15 cellular contexts compared by ENCODE assay signal in genomic region chr14:35254736-35255135, GRCh38. TPM values are rescaled to one million over a fixed set of nuclear protein-coding genes. Genes with fewer than 3 reads are reported as not detected.
DNase-seq lines count a peak whose midpoint lies in the region; ATAC-seq and TF ChIP-seq lines count a peak whose summit lies in the region.
"Had no signal": no experiment of that assay in that cellular context is flagged by ENCODE, and none has a peak within 500 bp of the region (broad histone marks: within the 10 kb centered on the region; RNA-seq: fewer than 3 reads in every experiment).

No MANE protein-coding gene starts in this region.

- no peak overlapping the region for H3K9ac ChIP-seq in Karpas-422 (ENCODE audit: low read length)

- H4K20me1 ChIP-seq in Karpas-422 (ENCODE audit: insufficient read depth, low read depth, low read length): no peaks in the 10 kb centered on the region

- no peak overlapping the region for H2AFZ ChIP-seq in Karpas-422 (ENCODE audit: low read length)

- CTCF ChIA-PET in activated CD4-positive, alpha-beta memory T cell treated with anti-CD3 and anti-CD28 coated beads, Interleukin-2, amount 10 ng/mL, durations not matched to agents 7 days and 5 days (lab: Charles Lee): no interaction called here

- peaks cover 22% of the 10 kb centered on the region for H3K79me2 ChIP-seq in Karpas-422 (ENCODE audit: low read length)

- H3K9me2 ChIP-seq in Karpas-422 (replicated peaks; ENCODE audit: insufficient read depth, low read length): no peaks in the 10 kb centered on the region

- H3K27me3 Mint-ChIP-seq in activated CD4-positive, alpha-beta memory T cell treated with anti-CD3 and anti-CD28 coated beads, Interleukin-2, amount 10 ng/mL, durations not matched to agents 7 days and 5 days: no peaks in the 10 kb centered on the region
- H3K27me3 Mint-ChIP-seq in immature natural killer cell (ENCODE audit: low read depth in 3 of 3): peaks cover 0 to 7% (median 0%) of the 10 kb centered on the region in 3 donors

- 68 to 79% methylated on average over 2 of the region's 2 CpGs for WGBS in thyroid gland, 2 donors

- H3K9me3 Mint-ChIP-seq in activated CD4-positive, alpha-beta memory T cell treated with anti-CD3 and anti-CD28 coated beads, Interleukin-2, amount 10 ng/mL, durations not matched to agents 7 days and 5 days: no peaks in the 10 kb centered on the region
- no peaks in the 10 kb centered on the region for H3K9me3 Mint-ChIP-seq in immature natural killer cell

- H3K36me3 Mint-ChIP-seq in activated CD4-positive, alpha-beta memory T cell treated with anti-CD3 and anti-CD28 coated beads, Interleukin-2, amount 10 ng/mL, durations not matched to agents 7 days and 5 days (ENCODE audit: low read depth): peaks cover 14% of the 10 kb centered on the region
- H3K36me3 Mint-ChIP-seq in immature natural killer cell: peaks cover 0 to 9% (median 4%) of the 10 kb centered on the region in 3 donors

- H3K36me3 ChIP-seq in thyroid gland: no peaks in the 10 kb centered on the region
- no peaks in the 10 kb centered on the region for H3K36me3 ChIP-seq in Karpas-422 (ENCODE audit: insufficient read depth, low read length)
- H3K36me3 ChIP-seq: MG63, ovary, WERI-Rb-1 had no signal

- H3K4me1 Mint-ChIP-seq in activated CD4-positive, alpha-beta memory T cell treated with anti-CD3 and anti-CD28 coated beads, Interleukin-2, amount 10 ng/mL, durations not matched to agents 7 days and 5 days: peaks cover 19% of the 10 kb centered on the region
- H3K4me1 Mint-ChIP-seq in immature natural killer cell: peaks cover 11 to 14% of the 10 kb centered on the region in 2 donors

- H3K9me3 ChIP-seq in thyroid gland (no peaks in the 10 kb centered on the region), Karpas-422 (ENCODE audit: low read length) (no peaks in the 10 kb centered on the region)
- H3K9me3 ChIP-seq: MG63, ovary had no signal

- no peak for TF ChIP-seq CTCF in thyroid gland (IDR thresholded peaks at IDR 0.05)

- TF ChIP-seq POLR2A in thyroid gland (IDR thresholded peaks at IDR 0.05): no peak

- H3K4me1 ChIP-seq in thyroid gland (no peaks in the 10 kb centered on the region), Karpas-422 (ENCODE audit: low read length) (no peaks in the 10 kb centered on the region)

- H3K27me3 ChIP-seq in thyroid gland (no peaks in the 10 kb centered on the region), Karpas-422 (ENCODE audit: low read length) (no peaks in the 10 kb centered on the region)
- H3K27me3 ChIP-seq: MG63, ovary had no signal

- DNase-seq in stimulated activated CD4-positive, alpha-beta T cell treated with anti-CD3 and anti-CD28 coated beads, Interleukin-1b, Interleukin-23, amount 100 ng/mL, for 48 hours: peak; percentile 24
- no peak for DNase-seq in stimulated activated CD4-positive, alpha-beta T cell treated with anti-CD3 and anti-CD28 coated beads, Interleukin-4, amount 100 ng/mL, for 1 hour
- peak; percentile 18 for DNase-seq in activated CD4-positive, alpha-beta memory T cell treated with anti-CD3 and anti-CD28 coated beads, Interleukin-2, amount 10 ng/mL, durations not matched to agents 7 days and 5 days
- DNase-seq in immature natural killer cell (peak; percentile 7 to 41 (median 19)), thyroid gland (no peak), A172 (ENCODE audit: low spot score) (no peak), Karpas-422 (no peak)
- DNase-seq: mesendoderm, MG63, NCI-H2171, ovary, WERI-Rb-1 had no signal

- ATAC-seq in HG02642 (IDR thresholded peaks at IDR 0.05; ENCODE audit: poor library complexity, unreplicated experiment): no peak

- no peak overlapping the region for H3K4me2 ChIP-seq in Karpas-422 (ENCODE audit: low read depth, low read length, poor library complexity, severe bottlenecking)
- H3K4me2 ChIP-seq: smooth muscle cell had no signal

- intact Hi-C loops in thyroid gland (cut with DNase I): no loop called here

- H3K4me3 Mint-ChIP-seq in activated CD4-positive, alpha-beta memory T cell treated with anti-CD3 and anti-CD28 coated beads, Interleukin-2, amount 10 ng/mL, durations not matched to agents 7 days and 5 days: no peak overlapping the region
- peak overlapping the region in 1 of 5 donors; percentile 6 for H3K4me3 Mint-ChIP-seq in immature natural killer cell

- no peak overlapping the region for H3K4me3 ChIP-seq in thyroid gland (replicated peaks in 1 of 3)
- no peak overlapping the region for H3K4me3 ChIP-seq in Karpas-422 (ENCODE audit: low read length)
- H3K4me3 ChIP-seq: coronary artery, MG63, ovary, smooth muscle cell had no signal

- no peak overlapping the region for H3K27ac ChIP-seq in thyroid gland
- no peak overlapping the region for H3K27ac ChIP-seq in Karpas-422 (ENCODE audit: low read length)
- H3K27ac ChIP-seq: coronary artery, ovary, WERI-Rb-1 had no signal

- POLR2A ChIA-PET in activated CD4-positive, alpha-beta memory T cell treated with anti-CD3 and anti-CD28 coated beads, Interleukin-2, amount 10 ng/mL, durations not matched to agents 7 days and 5 days (lab: Charles Lee): no interaction called here

- H3K27ac Mint-ChIP-seq in activated CD4-positive, alpha-beta memory T cell treated with anti-CD3 and anti-CD28 coated beads, Interleukin-2, amount 10 ng/mL, durations not matched to agents 7 days and 5 days: no peak overlapping the region
- peak overlapping the region in 5 of 6 donors; percentile 50 to 71 (median 61) for H3K27ac Mint-ChIP-seq in immature natural killer cell

RNA-seq across cellular contexts. Expression of gene PSMA6, which starts 37.4 kb away (rescaled TPM):
- total RNA-seq in activated CD4-positive, alpha-beta memory T cell treated with anti-CD3 and anti-CD28 coated beads, Interleukin-2, amount 10 ng/mL, durations not matched to agents 7 days and 5 days: 100 to 1,000 TPM; 235 to 242 TPM
- 100 to 1,000 TPM; 402 to 658 (median 537) TPM for polyA plus RNA-seq in immature natural killer cell
- 100 to 1,000 TPM; 107 to 157 (median 120) TPM for total RNA-seq in thyroid gland
- total RNA-seq in A172 (2014; rRNA removed; shearing (Covaris generic)): 309 and 344 TPM in 2 replicates
- 327 and 344 TPM in 2 replicates for total RNA-seq in Karpas-422 (2014; rRNA removed; shearing (Covaris generic); ENCODE audit: low replicate concordance)

Comparison
In these comparisons a context has a peak if more than half of its experiments do, and no peak if none do; other contexts are left out.
1. DNase-seq: peak in stimulated activated CD4-positive, alpha-beta T cell treated with anti-CD3 and anti-CD28 coated beads, Interleukin-1b, Interleukin-23, amount 100 ng/mL, for 48 hours (single experiment), activated CD4-positive, alpha-beta memory T cell treated with anti-CD3 and anti-CD28 coated beads, Interleukin-2, amount 10 ng/mL, durations not matched to agents 7 days and 5 days (single experiment) and immature natural killer cell (3 of 3); none in stimulated activated CD4-positive, alpha-beta T cell treated with anti-CD3 and anti-CD28 coated beads, Interleukin-4, amount 100 ng/mL, for 1 hour (single experiment), thyroid gland (0 of 2), A172 (single experiment) and Karpas-422 (single experiment).